1 cellular context compared by ENCODE assay signal in genomic region chr1:94820918-94821317, GRCh38.
TF ChIP-seq lines count a peak whose summit lies in the region.

No MANE protein-coding gene starts in this region.

TF ChIP-seq in H1, 55 proteins besides CTCF, POLR2A, EP300 and RAD21:
- TF ChIP-seq HDAC6 (IDR thresholded peaks at IDR 0.05; ENCODE audit: low read depth, low read length) (no peak), MAFK (IDR thresholded peaks at IDR 0.05; ENCODE audit: low read depth, low read length) (no peak), PHF8 (conservative IDR thresholded peaks at IDR 0.05; ENCODE audit: low read depth, low read length) (no peak), CEBPB (IDR thresholded peaks at IDR 0.05; ENCODE audit: low read depth, low read length) (no peak)
- TF ChIP-seq, protein P1, sequence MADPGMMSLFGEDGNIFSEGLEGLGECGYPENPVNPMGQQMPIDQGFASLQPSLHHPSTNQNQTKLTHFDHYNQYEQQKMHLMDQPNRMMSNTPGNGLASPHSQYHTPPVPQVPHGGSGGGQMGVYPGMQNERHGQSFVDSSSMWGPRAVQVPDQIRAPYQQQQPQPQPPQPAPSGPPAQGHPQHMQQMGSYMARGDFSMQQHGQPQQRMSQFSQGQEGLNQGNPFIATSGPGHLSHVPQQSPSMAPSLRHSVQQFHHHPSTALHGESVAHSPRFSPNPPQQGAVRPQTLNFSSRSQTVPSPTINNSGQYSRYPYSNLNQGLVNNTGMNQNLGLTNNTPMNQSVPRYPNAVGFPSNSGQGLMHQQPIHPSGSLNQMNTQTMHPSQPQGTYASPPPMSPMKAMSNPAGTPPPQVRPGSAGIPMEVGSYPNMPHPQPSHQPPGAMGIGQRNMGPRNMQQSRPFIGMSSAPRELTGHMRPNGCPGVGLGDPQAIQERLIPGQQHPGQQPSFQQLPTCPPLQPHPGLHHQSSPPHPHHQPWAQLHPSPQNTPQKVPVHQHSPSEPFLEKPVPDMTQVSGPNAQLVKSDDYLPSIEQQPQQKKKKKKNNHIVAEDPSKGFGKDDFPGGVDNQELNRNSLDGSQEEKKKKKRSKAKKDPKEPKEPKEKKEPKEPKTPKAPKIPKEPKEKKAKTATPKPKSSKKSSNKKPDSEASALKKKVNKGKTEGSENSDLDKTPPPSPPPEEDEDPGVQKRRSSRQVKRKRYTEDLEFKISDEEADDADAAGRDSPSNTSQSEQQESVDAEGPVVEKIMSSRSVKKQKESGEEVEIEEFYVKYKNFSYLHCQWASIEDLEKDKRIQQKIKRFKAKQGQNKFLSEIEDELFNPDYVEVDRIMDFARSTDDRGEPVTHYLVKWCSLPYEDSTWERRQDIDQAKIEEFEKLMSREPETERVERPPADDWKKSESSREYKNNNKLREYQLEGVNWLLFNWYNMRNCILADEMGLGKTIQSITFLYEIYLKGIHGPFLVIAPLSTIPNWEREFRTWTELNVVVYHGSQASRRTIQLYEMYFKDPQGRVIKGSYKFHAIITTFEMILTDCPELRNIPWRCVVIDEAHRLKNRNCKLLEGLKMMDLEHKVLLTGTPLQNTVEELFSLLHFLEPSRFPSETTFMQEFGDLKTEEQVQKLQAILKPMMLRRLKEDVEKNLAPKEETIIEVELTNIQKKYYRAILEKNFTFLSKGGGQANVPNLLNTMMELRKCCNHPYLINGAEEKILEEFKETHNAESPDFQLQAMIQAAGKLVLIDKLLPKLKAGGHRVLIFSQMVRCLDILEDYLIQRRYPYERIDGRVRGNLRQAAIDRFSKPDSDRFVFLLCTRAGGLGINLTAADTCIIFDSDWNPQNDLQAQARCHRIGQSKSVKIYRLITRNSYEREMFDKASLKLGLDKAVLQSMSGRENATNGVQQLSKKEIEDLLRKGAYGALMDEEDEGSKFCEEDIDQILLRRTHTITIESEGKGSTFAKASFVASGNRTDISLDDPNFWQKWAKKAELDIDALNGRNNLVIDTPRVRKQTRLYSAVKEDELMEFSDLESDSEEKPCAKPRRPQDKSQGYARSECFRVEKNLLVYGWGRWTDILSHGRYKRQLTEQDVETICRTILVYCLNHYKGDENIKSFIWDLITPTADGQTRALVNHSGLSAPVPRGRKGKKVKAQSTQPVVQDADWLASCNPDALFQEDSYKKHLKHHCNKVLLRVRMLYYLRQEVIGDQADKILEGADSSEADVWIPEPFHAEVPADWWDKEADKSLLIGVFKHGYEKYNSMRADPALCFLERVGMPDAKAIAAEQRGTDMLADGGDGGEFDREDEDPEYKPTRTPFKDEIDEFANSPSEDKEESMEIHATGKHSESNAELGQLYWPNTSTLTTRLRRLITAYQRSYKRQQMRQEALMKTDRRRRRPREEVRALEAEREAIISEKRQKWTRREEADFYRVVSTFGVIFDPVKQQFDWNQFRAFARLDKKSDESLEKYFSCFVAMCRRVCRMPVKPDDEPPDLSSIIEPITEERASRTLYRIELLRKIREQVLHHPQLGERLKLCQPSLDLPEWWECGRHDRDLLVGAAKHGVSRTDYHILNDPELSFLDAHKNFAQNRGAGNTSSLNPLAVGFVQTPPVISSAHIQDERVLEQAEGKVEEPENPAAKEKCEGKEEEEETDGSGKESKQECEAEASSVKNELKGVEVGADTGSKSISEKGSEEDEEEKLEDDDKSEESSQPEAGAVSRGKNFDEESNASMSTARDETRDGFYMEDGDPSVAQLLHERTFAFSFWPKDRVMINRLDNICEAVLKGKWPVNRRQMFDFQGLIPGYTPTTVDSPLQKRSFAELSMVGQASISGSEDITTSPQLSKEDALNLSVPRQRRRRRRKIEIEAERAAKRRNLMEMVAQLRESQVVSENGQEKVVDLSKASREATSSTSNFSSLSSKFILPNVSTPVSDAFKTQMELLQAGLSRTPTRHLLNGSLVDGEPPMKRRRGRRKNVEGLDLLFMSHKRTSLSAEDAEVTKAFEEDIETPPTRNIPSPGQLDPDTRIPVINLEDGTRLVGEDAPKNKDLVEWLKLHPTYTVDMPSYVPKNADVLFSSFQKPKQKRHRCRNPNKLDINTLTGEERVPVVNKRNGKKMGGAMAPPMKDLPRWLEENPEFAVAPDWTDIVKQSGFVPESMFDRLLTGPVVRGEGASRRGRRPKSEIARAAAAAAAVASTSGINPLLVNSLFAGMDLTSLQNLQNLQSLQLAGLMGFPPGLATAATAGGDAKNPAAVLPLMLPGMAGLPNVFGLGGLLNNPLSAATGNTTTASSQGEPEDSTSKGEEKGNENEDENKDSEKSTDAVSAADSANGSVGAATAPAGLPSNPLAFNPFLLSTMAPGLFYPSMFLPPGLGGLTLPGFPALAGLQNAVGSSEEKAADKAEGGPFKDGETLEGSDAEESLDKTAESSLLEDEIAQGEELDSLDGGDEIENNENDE (IDR thresholded peaks at IDR 0.05; ENCODE audit: insufficient replicate concordance, low read length), result no peak
